ENCODE assay signal across 21 cellular contexts in genomic region chr4:104625706-104626105, GRCh38.
DNase-seq lines count a peak whose midpoint lies in the region; ATAC-seq, FAIRE-seq and TF ChIP-seq lines count a peak whose summit lies in the region.
"Had no signal": no experiment of that assay in that cellular context is flagged by ENCODE, and none has a peak within 500 bp of the region (broad histone marks: within the 10 kb centered on the region; RNA-seq: fewer than 3 reads in every experiment).

No MANE protein-coding gene starts in this region.

- H3K27me3 ChIP-seq in bronchial epithelial cell (ENCODE audit: control insufficient read depth, insufficient read depth, low read length) = no peaks in the 10 kb centered on the region
- H3K27me3 ChIP-seq: BLaER1 treated with 17β-estradiol and CSF1 and Interleukin-3, amounts not matched to agents 10 nM and 100 nM had no signal

- ATAC-seq in HG03196 (IDR thresholded peaks at IDR 0.05; ENCODE audit: unreplicated experiment) (no peak), HG03039 (IDR thresholded peaks at IDR 0.05; ENCODE audit: unreplicated experiment) (no peak)
- ATAC-seq: A549; CD8-positive, alpha-beta T cell had no signal

- DNase-seq in HPDE6-E6E7 (ENCODE audit: extremely low spot score) (peak; percentile 5), bronchial epithelial cell (ENCODE audit: low read depth) (peak; percentile 73), epithelial cell of esophagus (ENCODE audit: low read depth) (peak; percentile 59), kidney tubule cell (ENCODE audit: low spot score) (peak; percentile 63), SHP77 (lab: John Stamatoyannopoulos, UW) (no peak)
- no peak for DNase-seq in stimulated activated naive CD4-positive, alpha-beta T cell treated with Interleukin-2 at 50 U/mL for 16 hours (lab: John Stamatoyannopoulos, UW)
- DNase-seq: AML-193; Caco-2; Calu3; CD4-positive, alpha-beta T cell; CD8-positive, alpha-beta T cell; DMS79 treated with DMSO at 0.1 percent for 48 hours; GF-D8 had no signal

- no peak for TF ChIP-seq CTCF in bronchial epithelial cell (IDR thresholded peaks at IDR 0.05; ENCODE audit: insufficient read depth, low read length, severe bottlenecking)
- no peak for TF ChIP-seq CTCF in epithelial cell of esophagus (IDR thresholded peaks at IDR 0.05; ENCODE audit: insufficient read depth, low read depth, low read length, missing control alignments)

- no peak for FAIRE-seq in bronchial epithelial cell (lab: Jason Lieb, UNC)
- FAIRE-seq: A549, D721Med, G401.6, GM12892, GM18507 had no signal

- no peak overlapping the region for H3K4me3 ChIP-seq in bronchial epithelial cell (ENCODE audit: low read depth, low read length)
- H3K4me3 ChIP-seq in epithelial cell of esophagus (ENCODE audit: low read length) = no peak overlapping the region
- H3K4me3 ChIP-seq: A549; BLaER1 treated with 17β-estradiol and CSF1 and Interleukin-3, amounts not matched to agents 10 nM and 100 nM had no signal

- H3K36me3 ChIP-seq in bronchial epithelial cell (ENCODE audit: control insufficient read depth, insufficient read depth, low read length) = no peaks in the 10 kb centered on the region
- H3K36me3 ChIP-seq: BLaER1 treated with 17β-estradiol and CSF1 and Interleukin-3, amounts not matched to agents 10 nM and 100 nM had no signal

Comparison
In these comparisons a context has a peak if more than half of its experiments do, and no peak if none do; other contexts are left out.
1. DNase-seq: peak in HPDE6-E6E7 (single experiment), bronchial epithelial cell (single experiment), epithelial cell of esophagus (single experiment) and kidney tubule cell (single experiment); none in stimulated activated naive CD4-positive, alpha-beta T cell treated with Interleukin-2 at 50 U/mL for 16 hours (single experiment) and SHP77 (0 of 2).